ENCODE assay signal across 8 cellular contexts in genomic region chr22:20494978-20495860, GRCh38. TPM values are rescaled to one million over a fixed set of nuclear protein-coding genes. Genes with fewer than 3 reads are reported as not detected.
DNase-seq lines count a peak whose midpoint lies in the region; ATAC-seq, FAIRE-seq and TF ChIP-seq lines count a peak whose summit lies in the region.

TSS of gene KLHL22 (minus strand) at chr22:20495795. CDS start at chr22:20489211, 6,584 bp downstream.

- H3K4me1 Mint-ChIP-seq in CD4-positive, alpha-beta memory T cell = peaks cover 26 to 64% (median 48%) of the 10 kb centered on the region in 4 donors
- peaks cover 46% of the 10 kb centered on the region for H3K4me1 Mint-ChIP-seq in central memory CD8-positive, alpha-beta T cell

- peak; percentile 49 for ATAC-seq in GM19035 (IDR thresholded peaks at IDR 0.05; ENCODE audit: unreplicated experiment)
- peak; percentile 38 for ATAC-seq in HG03139 (IDR thresholded peaks at IDR 0.05; ENCODE audit: unreplicated experiment)
- ATAC-seq in central memory CD8-positive, alpha-beta T cell (replicated peaks; ENCODE audit: extremely low read depth, poor library complexity, severe bottlenecking) = peak; percentile 5
- ATAC-seq in GM21360 (IDR thresholded peaks at IDR 0.05; ENCODE audit: unreplicated experiment) = no peak

- intact Hi-C loops in CD4-positive, alpha-beta memory T cell (cut with micrococcal nuclease) = no loop called here
- intact Hi-C loops in kidney (cut with DNase I) = no loop called here

- DNase-seq in CD4-positive, alpha-beta memory T cell = peak in 3 of 5 donors; percentile 5 to 25 (median 23)
- DNase-seq in SJCRH30 (peak; percentile 70 to 73), kidney (peak; percentile 86)
- DNase-seq in central memory CD8-positive, alpha-beta T cell (ENCODE audit: low spot score in 2 of 2) = no peak

- peak within 1 kb of the TSS; percentile 86 to 98 (median 95) for H3K27ac Mint-ChIP-seq in CD4-positive, alpha-beta memory T cell
- H3K27ac Mint-ChIP-seq in central memory CD8-positive, alpha-beta T cell (ENCODE audit: low read depth) = peak within 1 kb of the TSS; percentile 94

- H3K27me3 Mint-ChIP-seq in CD4-positive, alpha-beta memory T cell = no peaks in the 10 kb centered on the region
- no peaks in the 10 kb centered on the region for H3K27me3 Mint-ChIP-seq in central memory CD8-positive, alpha-beta T cell

- peak within 1 kb of the TSS; percentile 91 for H3K27ac ChIP-seq in CD4-positive, alpha-beta memory T cell (ENCODE audit: low read depth, low read length)
- peak within 1 kb of the TSS; percentile 72 for H3K27ac ChIP-seq in SJCRH30
- peak within 1 kb of the TSS; percentile 97 to 99 for H3K27ac ChIP-seq in kidney (ENCODE audit: low read depth in 2 of 2, low read length in 2 of 2)
- H3K27ac ChIP-seq in skin epidermis = peak within 1 kb of the TSS; percentile 63 to 94 (median 89)

- peak within 1 kb of the TSS; percentile 90 to 97 for H3K9ac ChIP-seq in kidney (ENCODE audit: low read length in 2 of 2)

- H3K4me3 Mint-ChIP-seq in CD4-positive, alpha-beta memory T cell = peak within 1 kb of the TSS; percentile 91 to 96 (median 93)
- peak within 1 kb of the TSS; percentile 95 for H3K4me3 Mint-ChIP-seq in central memory CD8-positive, alpha-beta T cell

- POLR2A ChIA-PET in CD4-positive, alpha-beta memory T cell (lab: Charles Lee; ENCODE audit: partially characterized antibody) = interaction anchor here (0.7 to 8.9 kb wide), 11 partner anchors 13 to 208 kb away, joined by 3 to 93 read pairs (median 4); no protein-coding TSS in a partner anchor

- H3K27me3 ChIP-seq in CD4-positive, alpha-beta memory T cell (ENCODE audit: insufficient read depth, low read length) = no peaks in the 10 kb centered on the region
- no peaks in the 10 kb centered on the region for H3K27me3 ChIP-seq in SJCRH30

- no peak for TF ChIP-seq CTCF in kidney (IDR thresholded peaks at IDR 0.05; ENCODE audit: borderline replicate concordance, extremely low read depth, insufficient read depth)

- H3K9me3 Mint-ChIP-seq in CD4-positive, alpha-beta memory T cell = no peaks in the 10 kb centered on the region
- H3K9me3 Mint-ChIP-seq in central memory CD8-positive, alpha-beta T cell = no peaks in the 10 kb centered on the region

- CTCF ChIA-PET in CD4-positive, alpha-beta memory T cell (lab: Charles Lee; ENCODE audit: partially characterized antibody) = interaction anchor here (1.1 to 3.7 kb wide), 8 partner anchors 12 to 77 kb away, joined by 3 to 30 read pairs (median 6); partner anchors contain the start of gene MED15

- peak within 1 kb of the TSS; percentile 60 to 85 for H3K4me3 ChIP-seq in CD4-positive, alpha-beta memory T cell (ENCODE audit: low read length in 2 of 2)
- H3K4me3 ChIP-seq in SJCRH30 (peak within 1 kb of the TSS; percentile 76), kidney (ENCODE audit: low read length in 2 of 2) (peak within 1 kb of the TSS; percentile 75 to 97), skin epidermis (peak within 1 kb of the TSS; percentile 61 to 76 (median 70))

- no peak for FAIRE-seq in kidney (lab: Jason Lieb, UNC)

- H3K36me3 Mint-ChIP-seq in CD4-positive, alpha-beta memory T cell = peaks cover 0 to 6% of the 10 kb centered on the region in 2 donors
- peaks cover 3% of the 10 kb centered on the region for H3K36me3 Mint-ChIP-seq in central memory CD8-positive, alpha-beta T cell (ENCODE audit: insufficient read depth)

- no peaks in the 10 kb centered on the region for H3K36me3 ChIP-seq in CD4-positive, alpha-beta memory T cell (ENCODE audit: insufficient read depth, low read length)
- no peaks in the 10 kb centered on the region for H3K36me3 ChIP-seq in SJCRH30
- H3K36me3 ChIP-seq in kidney (ENCODE audit: control insufficient read depth in 1 of 2, insufficient read depth in 2 of 2, low read length in 2 of 2) = peaks cover 0 to under 1% of the 10 kb centered on the region in 2 donors

- H3K9me3 ChIP-seq in CD4-positive, alpha-beta memory T cell (ENCODE audit: control insufficient read depth in 1 of 2, low read length in 2 of 2) = no peaks in the 10 kb centered on the region
- H3K9me3 ChIP-seq in SJCRH30 (replicated peaks) (no peaks in the 10 kb centered on the region), kidney (ENCODE audit: control insufficient read depth in 1 of 2, low read length in 2 of 2) (no peaks in the 10 kb centered on the region)

- peaks cover 51% of the 10 kb centered on the region for H3K4me1 ChIP-seq in CD4-positive, alpha-beta memory T cell (ENCODE audit: insufficient read depth, low read length)
- H3K4me1 ChIP-seq in SJCRH30 (peaks cover 3% of the 10 kb centered on the region), kidney (ENCODE audit: control insufficient read depth in 1 of 2, insufficient read depth in 1 of 2, low read depth in 1 of 2, low read length in 2 of 2) (peaks cover 3 to 10% of the 10 kb centered on the region in 2 donors)

RNA-seq across cellular contexts. Expression of gene KLHL22, which starts in this region (rescaled TPM):
- 10 to 100 TPM; 60.2 to 63.1 TPM for total RNA-seq in CD4-positive, alpha-beta memory T cell
- 10 to 100 TPM; 19.4 to 23.9 TPM for polyA plus RNA-seq in CD4-positive, alpha-beta memory T cell
- 12.2 and 12.7 TPM in 2 replicates for total RNA-seq in SJCRH30 (2014; rRNA removed; shearing (Covaris generic))
- 22.4 TPM for total RNA-seq in kidney
- polyA plus RNA-seq in kidney (ENCODE audit: insufficient read depth, low read depth, low replicate concordance) = 24.3 TPM

Comparison
In these comparisons a context has a peak if more than half of its experiments do, and no peak if none do; other contexts are left out.
1. DNase-seq: peak in CD4-positive, alpha-beta memory T cell (3 of 5), SJCRH30 (2 of 2) and kidney (single experiment); none in central memory CD8-positive, alpha-beta T cell (0 of 2).
2. Peak in every context shown above with its lines, with median percentiles within 50 percentile points of each other: H3K27ac ChIP-seq and H3K4me3 ChIP-seq.